Comparison of ENCODE assay signal across 8 cellular contexts in genomic region chr14:68784995-68785816, GRCh38. TPM values are rescaled to one million over a fixed set of nuclear protein-coding genes. Genes with fewer than 3 reads are reported as not detected.
A peak's percentile ranks its signal among the peaks of the same experiment; 100 is the strongest.
DNase-seq lines count a peak whose midpoint lies in the region; ATAC-seq and TF ChIP-seq lines count a peak whose summit lies in the region.

No MANE protein-coding gene starts in this region.

- 40 to 41% methylated on average over 4 to 7 of the region's 7 CpGs for WGBS in esophagus squamous epithelium, 2 donors

- CTCF ChIA-PET in CD8-positive, alpha-beta T cell (lab: Charles Lee): interaction anchor here (0.7 to 16.2 kb wide), 4 partner anchors 32 to 536 kb away, joined by 3 to 384 read pairs (median 28); no protein-coding TSS in a partner anchor

- no peaks in the 10 kb centered on the region for H3K9me3 Mint-ChIP-seq in CD8-positive, alpha-beta T cell
- H3K9me3 Mint-ChIP-seq in osteocyte (ENCODE audit: unreplicated experiment): no peaks in the 10 kb centered on the region

- POLR2A ChIA-PET in CD8-positive, alpha-beta T cell (lab: Charles Lee): interaction anchor here (0.9 to 14.8 kb wide), 10 partner anchors 8 to 534 kb away, joined by 3 to 641 read pairs (median 3); partner anchors contain the start of gene ZFP36L1

- no peak for ATAC-seq in CD8-positive, alpha-beta T cell
- no peak for ATAC-seq in GM21381 (IDR thresholded peaks at IDR 0.05; ENCODE audit: unreplicated experiment)

- peak overlapping the region; percentile 94 for H3K27ac Mint-ChIP-seq in CD8-positive, alpha-beta T cell
- H3K27ac Mint-ChIP-seq in osteocyte (ENCODE audit: unreplicated experiment): peak overlapping the region; percentile 80

- intact Hi-C loops in CD8-positive, alpha-beta T cell (cut with DNase I, micrococcal nuclease): loop anchor here (5.0 to 10.0 kb wide), 6 partner anchors 53 to 500 kb away; no protein-coding TSS in a partner anchor
- intact Hi-C loops in esophagus squamous epithelium (cut with DNase I): loop anchor here (5.0 to 10.0 kb wide), 2 partner anchors 108 to 240 kb away; no protein-coding TSS in a partner anchor

- H3K4me1 ChIP-seq in CD8-positive, alpha-beta T cell (ENCODE audit: insufficient read depth, low read length): peaks cover 87% of the 10 kb centered on the region
- H3K4me1 ChIP-seq in esophagus squamous epithelium: peaks cover 38 to 94% (median 55%) of the 10 kb centered on the region in 3 donors

- in situ Hi-C loops in SK-MEL-5 (cut with HindIII; ENCODE audit: low pct_unique_long_range_greater_than_20kb, low sequenced_read_pairs): no loop called here

- no peaks in the 10 kb centered on the region for H3K27me3 ChIP-seq in CD8-positive, alpha-beta T cell (ENCODE audit: insufficient read depth, low read length)
- H3K27me3 ChIP-seq in esophagus squamous epithelium: no peaks in the 10 kb centered on the region

- no peaks in the 10 kb centered on the region for H3K27me3 Mint-ChIP-seq in CD8-positive, alpha-beta T cell (ENCODE audit: low read depth)
- H3K27me3 Mint-ChIP-seq in osteocyte (ENCODE audit: unreplicated experiment): no peaks in the 10 kb centered on the region

- H3K4me1 Mint-ChIP-seq in CD8-positive, alpha-beta T cell (ENCODE audit: low read depth): peaks cover 88% of the 10 kb centered on the region
- peaks cover 50% of the 10 kb centered on the region for H3K4me1 Mint-ChIP-seq in osteocyte (ENCODE audit: unreplicated experiment)

- no peak for TF ChIP-seq CTCF in CD8-positive, alpha-beta T cell (IDR thresholded peaks at IDR 0.05)
- TF ChIP-seq CTCF in esophagus squamous epithelium (IDR thresholded peaks at IDR 0.05) (no peak), osteocyte (IDR thresholded peaks at IDR 0.05) (no peak)

- peak overlapping the region; percentile 20 for H3K27ac ChIP-seq in CD8-positive, alpha-beta T cell (ENCODE audit: low read depth, low read length)
- peak overlapping the region; percentile 91 to 100 (median 99) for H3K27ac ChIP-seq in esophagus squamous epithelium

- H3K9me3 ChIP-seq in CD8-positive, alpha-beta T cell (ENCODE audit: low read length): no peaks in the 10 kb centered on the region
- H3K9me3 ChIP-seq in esophagus squamous epithelium: no peaks in the 10 kb centered on the region

- H3K4me3 Mint-ChIP-seq in CD8-positive, alpha-beta T cell: peak overlapping the region; percentile 74
- H3K4me3 Mint-ChIP-seq in osteocyte (ENCODE audit: unreplicated experiment): no peak overlapping the region

- peak in 1 of 4 donors; percentile 19 for TF ChIP-seq POLR2A in esophagus squamous epithelium (IDR thresholded peaks at IDR 0.05)

- H3K36me3 ChIP-seq in CD8-positive, alpha-beta T cell (ENCODE audit: insufficient read depth, low read length): peaks cover 12% of the 10 kb centered on the region
- peaks cover 11 to 36% (median 12%) of the 10 kb centered on the region in 3 donors for H3K36me3 ChIP-seq in esophagus squamous epithelium

- H3K36me3 Mint-ChIP-seq in CD8-positive, alpha-beta T cell: peaks cover 30% of the 10 kb centered on the region
- peaks cover 34% of the 10 kb centered on the region for H3K36me3 Mint-ChIP-seq in osteocyte (ENCODE audit: unreplicated experiment)

- peak in 1 of 7 experiments; percentile 51 for DNase-seq in CD8-positive, alpha-beta T cell
- DNase-seq in SK-MEL-5 (ENCODE audit: low read depth, low spot score) (peak; percentile 55), esophagus squamous epithelium (lab: John Stamatoyannopoulos, UW) (no peak), osteocyte (ENCODE audit: extremely low spot score, unreplicated experiment) (no peak), NCI-H2107 (lab: John Stamatoyannopoulos, UW) (no peak), NCI-H526 (lab: John Stamatoyannopoulos, UW) (no peak), dedifferentiated amniotic fluid mesenchymal stem cell (ENCODE audit: extremely low spot score) (no peak)

- no peak overlapping the region for H3K4me3 ChIP-seq in CD8-positive, alpha-beta T cell (ENCODE audit: low read depth, low read length)
- H3K4me3 ChIP-seq in esophagus squamous epithelium: no peak overlapping the region

RNA-seq across cellular contexts. Expression of gene ZFP36L1, which starts 7.7 kb away (rescaled TPM):
- total RNA-seq in CD8-positive, alpha-beta T cell: 100 to 1,000 TPM; 241 to 248 TPM
- 7.8 and 9.0 TPM in 2 replicates for total RNA-seq in SK-MEL-5 (2014; rRNA removed; shearing (Covaris generic))
- polyA plus RNA-seq in SK-MEL-5 (2015; cell fraction: cytosol; rRNA removed): 88.4 and 118 TPM in 2 replicates
- 53.5 and 118 TPM in 2 replicates for polyA plus RNA-seq in SK-MEL-5 (2015; cell fraction: nucleus; rRNA removed)
- 100 to 1,000 TPM in 3 of 4 donors, 10 to 100 TPM in 1; 75.4 to 364 (median 152) TPM for total RNA-seq in esophagus squamous epithelium
- 311 and 352 TPM in 2 replicates for total RNA-seq in osteocyte
